1 cellular context compared by ENCODE assay signal in the genomic region with DNA sequence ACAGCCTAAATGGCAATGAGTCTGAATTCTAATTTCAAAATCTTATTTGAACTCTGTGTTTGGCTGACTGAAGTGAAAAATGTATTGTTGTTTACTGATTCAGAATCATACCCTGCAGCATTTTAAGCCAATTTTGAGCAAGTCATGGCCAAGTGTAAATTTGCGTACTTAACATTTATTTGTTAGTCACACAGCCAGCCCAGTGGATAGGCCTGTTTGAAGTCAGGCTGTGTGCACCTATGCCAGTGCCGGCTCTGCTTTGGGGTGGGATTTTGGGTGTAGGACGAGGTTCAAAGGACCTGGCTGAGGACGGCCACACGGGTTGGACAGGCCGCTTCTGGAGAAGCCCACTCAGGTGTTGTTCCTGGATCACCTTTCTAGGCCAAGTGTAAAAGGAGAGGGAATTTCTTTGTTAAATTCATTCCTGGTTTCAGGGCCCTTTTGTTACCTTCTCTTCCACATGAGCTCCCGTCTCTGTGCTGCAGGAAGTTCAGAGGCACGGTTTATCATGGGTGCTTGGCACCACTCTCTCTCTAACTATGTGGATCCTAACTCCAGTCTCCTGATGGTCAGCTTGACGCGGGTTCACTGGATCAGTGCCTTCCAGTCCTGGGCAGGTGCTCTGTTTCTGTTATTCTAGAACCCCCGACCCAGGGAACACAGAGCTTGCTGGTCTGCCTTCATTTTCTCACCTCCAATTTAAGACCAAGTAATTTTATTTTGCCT.
TF ChIP-seq lines count a peak whose summit lies in the region.

No MANE protein-coding gene starts in this region.

TF ChIP-seq in IMR-90, 13 proteins besides CTCF, POLR2A, EP300 and RAD21 (continued from another document):
- TF ChIP-seq, protein P1, sequence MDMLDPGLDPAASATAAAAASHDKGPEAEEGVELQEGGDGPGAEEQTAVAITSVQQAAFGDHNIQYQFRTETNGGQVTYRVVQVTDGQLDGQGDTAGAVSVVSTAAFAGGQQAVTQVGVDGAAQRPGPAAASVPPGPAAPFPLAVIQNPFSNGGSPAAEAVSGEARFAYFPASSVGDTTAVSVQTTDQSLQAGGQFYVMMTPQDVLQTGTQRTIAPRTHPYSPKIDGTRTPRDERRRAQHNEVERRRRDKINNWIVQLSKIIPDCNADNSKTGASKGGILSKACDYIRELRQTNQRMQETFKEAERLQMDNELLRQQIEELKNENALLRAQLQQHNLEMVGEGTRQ (IDR thresholded peaks at IDR 0.05; ENCODE audit: low read depth, low read length) = no peak
- TF ChIP-seq MAZ (IDR thresholded peaks at IDR 0.05; ENCODE audit: borderline replicate concordance, low read depth, low read length) = no peak
- no peak for TF ChIP-seq MXI1 (IDR thresholded peaks at IDR 0.05; ENCODE audit: borderline replicate concordance, low read depth, low read length)
